Comparison of ENCODE assay signal across 8 cellular contexts in the genomic region with DNA sequence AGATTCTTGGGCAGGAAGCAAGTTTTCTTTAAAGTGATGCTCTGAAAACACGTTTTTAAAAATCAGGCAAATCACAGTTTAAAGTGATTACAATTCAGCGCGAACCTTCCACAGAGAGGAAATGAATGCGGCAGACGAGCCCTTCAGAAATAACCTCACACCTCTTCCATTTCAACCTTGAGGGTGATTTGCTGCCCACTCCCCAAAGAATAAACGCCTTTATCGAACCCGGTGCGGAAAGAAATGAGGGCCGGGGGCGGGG. TPM values are rescaled to one million over a fixed set of nuclear protein-coding genes. Genes with fewer than 3 reads are reported as not detected.
DNase-seq lines count a peak whose midpoint lies in the region; ATAC-seq, FAIRE-seq and TF ChIP-seq lines count a peak whose summit lies in the region.

No MANE protein-coding gene starts in this region.

- ATAC-seq in HG03159 (IDR thresholded peaks at IDR 0.05; ENCODE audit: unreplicated experiment) (peak; percentile 5), HG02610 (IDR thresholded peaks at IDR 0.05; ENCODE audit: unreplicated experiment) (no peak)

- no peaks in the 10 kb centered on the region for H3K27me3 ChIP-seq in bronchial epithelial cell (ENCODE audit: control insufficient read depth, insufficient read depth, low read length)
- peaks cover 0 to 17% of the 10 kb centered on the region in 2 donors for H3K27me3 ChIP-seq in muscle layer of colon (ENCODE audit: control insufficient read depth in 1 of 2, insufficient read depth in 2 of 2, low read length in 2 of 2)

- FAIRE-seq in bronchial epithelial cell (lab: Jason Lieb, UNC): no peak

- H3K36me3 ChIP-seq in bronchial epithelial cell (ENCODE audit: control insufficient read depth, insufficient read depth, low read length): no peaks in the 10 kb centered on the region
- H3K36me3 ChIP-seq in muscle layer of colon (ENCODE audit: insufficient read depth, low read length): no peaks in the 10 kb centered on the region

- DNase-seq in AG09309 (ENCODE audit: low read depth): no peak
- no peak for DNase-seq in bronchial epithelial cell (ENCODE audit: low read depth)
- no peak for DNase-seq in NCI-H82 (lab: John Stamatoyannopoulos, UW)
- DNase-seq in NCI-H524 treated with DMSO at 0.1 percent for 48 hours (lab: John Stamatoyannopoulos, UW): no peak
- no peak for DNase-seq in NCI-H82 treated with DMSO at 0.1 percent for 48 hours (lab: John Stamatoyannopoulos, UW; ENCODE audit: unreplicated experiment)

- TF ChIP-seq CTCF in AG09309 (IDR thresholded peaks at IDR 0.05; ENCODE audit: control insufficient read depth, insufficient read depth, low read depth, low read length, missing control alignments) (no peak), bronchial epithelial cell (IDR thresholded peaks at IDR 0.05; ENCODE audit: insufficient read depth, low read length, severe bottlenecking) (no peak)

- H3K4me3 ChIP-seq in AG09309 (ENCODE audit: control insufficient read depth, low read depth, low read length): peak overlapping the region; percentile 84
- peak overlapping the region; percentile 86 for H3K4me3 ChIP-seq in bronchial epithelial cell (ENCODE audit: low read depth, low read length)
- peak overlapping the region; percentile 82 to 88 for H3K4me3 ChIP-seq in muscle layer of colon (ENCODE audit: low read depth in 1 of 2, low read length in 2 of 2)

- H3K27ac ChIP-seq in muscle layer of colon (ENCODE audit: low read depth, low read length): peak overlapping the region; percentile 74

- peaks cover 4% of the 10 kb centered on the region for H3K4me1 ChIP-seq in muscle layer of colon (ENCODE audit: insufficient read depth, low read length)

- H3K9ac ChIP-seq in muscle layer of colon (ENCODE audit: low read length): peak overlapping the region; percentile 49

- H3K9me3 ChIP-seq in muscle layer of colon (ENCODE audit: low read length): no peaks in the 10 kb centered on the region

RNA-seq across cellular contexts. Expression of a gene that starts 2.3 kb away (rescaled TPM):
- 3.9 and 5.9 TPM in 2 replicates for total RNA-seq in bronchial epithelial cell
